Comparison of ENCODE assay signal across 1 cellular context in the genomic region with DNA sequence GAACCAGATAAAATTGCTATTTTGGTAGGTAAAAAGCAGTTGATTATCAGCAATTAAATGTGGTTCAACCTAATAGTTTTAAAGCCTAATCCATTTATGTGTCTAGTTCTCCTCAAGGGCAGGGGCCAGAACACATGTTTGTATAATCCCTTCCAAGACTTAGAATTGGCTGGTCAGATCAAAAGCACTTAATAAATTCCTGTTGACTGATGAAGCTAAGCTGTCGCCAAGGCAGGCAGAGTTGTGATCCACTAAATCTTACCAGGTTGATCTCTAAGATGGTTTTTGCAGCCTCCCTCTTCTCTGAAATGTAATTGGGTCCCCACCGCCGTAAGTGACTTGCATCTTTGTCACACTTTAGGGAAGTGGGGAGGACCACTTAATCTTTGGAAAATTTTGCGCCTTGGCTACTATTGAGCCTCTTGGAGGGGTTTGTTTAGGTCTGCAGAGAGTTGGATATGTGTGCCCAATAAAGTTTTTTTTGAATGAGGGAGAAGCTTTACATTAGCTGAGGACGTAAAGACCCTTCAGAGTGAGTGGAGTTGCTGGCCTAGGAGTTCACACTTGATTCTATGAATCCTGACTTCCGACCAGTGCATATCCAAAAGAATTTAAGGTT.
TF ChIP-seq lines count a peak whose summit lies in the region.

No MANE protein-coding gene starts in this region.

TF ChIP-seq in GM23338, 12 proteins besides CTCF, POLR2A, EP300 and RAD21 (continued from another document):
- TF ChIP-seq, protein P1, sequence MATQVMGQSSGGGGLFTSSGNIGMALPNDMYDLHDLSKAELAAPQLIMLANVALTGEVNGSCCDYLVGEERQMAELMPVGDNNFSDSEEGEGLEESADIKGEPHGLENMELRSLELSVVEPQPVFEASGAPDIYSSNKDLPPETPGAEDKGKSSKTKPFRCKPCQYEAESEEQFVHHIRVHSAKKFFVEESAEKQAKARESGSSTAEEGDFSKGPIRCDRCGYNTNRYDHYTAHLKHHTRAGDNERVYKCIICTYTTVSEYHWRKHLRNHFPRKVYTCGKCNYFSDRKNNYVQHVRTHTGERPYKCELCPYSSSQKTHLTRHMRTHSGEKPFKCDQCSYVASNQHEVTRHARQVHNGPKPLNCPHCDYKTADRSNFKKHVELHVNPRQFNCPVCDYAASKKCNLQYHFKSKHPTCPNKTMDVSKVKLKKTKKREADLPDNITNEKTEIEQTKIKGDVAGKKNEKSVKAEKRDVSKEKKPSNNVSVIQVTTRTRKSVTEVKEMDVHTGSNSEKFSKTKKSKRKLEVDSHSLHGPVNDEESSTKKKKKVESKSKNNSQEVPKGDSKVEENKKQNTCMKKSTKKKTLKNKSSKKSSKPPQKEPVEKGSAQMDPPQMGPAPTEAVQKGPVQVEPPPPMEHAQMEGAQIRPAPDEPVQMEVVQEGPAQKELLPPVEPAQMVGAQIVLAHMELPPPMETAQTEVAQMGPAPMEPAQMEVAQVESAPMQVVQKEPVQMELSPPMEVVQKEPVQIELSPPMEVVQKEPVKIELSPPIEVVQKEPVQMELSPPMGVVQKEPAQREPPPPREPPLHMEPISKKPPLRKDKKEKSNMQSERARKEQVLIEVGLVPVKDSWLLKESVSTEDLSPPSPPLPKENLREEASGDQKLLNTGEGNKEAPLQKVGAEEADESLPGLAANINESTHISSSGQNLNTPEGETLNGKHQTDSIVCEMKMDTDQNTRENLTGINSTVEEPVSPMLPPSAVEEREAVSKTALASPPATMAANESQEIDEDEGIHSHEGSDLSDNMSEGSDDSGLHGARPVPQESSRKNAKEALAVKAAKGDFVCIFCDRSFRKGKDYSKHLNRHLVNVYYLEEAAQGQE (IDR thresholded peaks at IDR 0.05; ENCODE audit: unreplicated experiment), result no peak
- TF ChIP-seq POLR2AphosphoS5 (IDR thresholded peaks at IDR 0.05; ENCODE audit: low read depth), result no peak
- no peak for TF ChIP-seq NANOG (IDR thresholded peaks at IDR 0.05; ENCODE audit: borderline replicate concordance)
